22 cellular contexts compared by ENCODE assay signal in the genomic region with DNA sequence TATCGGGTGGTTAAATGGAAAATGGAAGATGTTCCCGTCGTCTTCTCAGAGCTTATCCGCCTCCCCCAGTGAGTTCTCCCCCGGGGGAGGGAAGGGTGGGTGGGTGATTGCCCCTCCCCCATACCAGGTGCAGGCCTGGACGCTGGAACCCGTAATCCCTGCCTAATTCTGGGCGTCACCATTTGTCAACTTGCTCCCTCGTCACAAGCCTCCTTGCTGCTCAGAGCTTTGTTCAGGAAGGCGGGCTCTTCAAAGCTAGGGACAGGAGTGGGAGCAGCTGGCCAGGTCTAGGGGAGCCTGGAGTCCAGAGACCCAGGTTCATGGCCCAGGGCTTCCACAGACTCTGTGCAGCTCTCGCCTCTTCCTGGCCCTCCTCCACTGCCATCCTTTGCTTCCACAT. TPM values are rescaled to one million over a fixed set of nuclear protein-coding genes. Genes with fewer than 3 reads are reported as not detected.
DNase-seq lines count a peak whose midpoint lies in the region; ATAC-seq and TF ChIP-seq lines count a peak whose summit lies in the region.
"Had no signal": no experiment of that assay in that cellular context is flagged by ENCODE, and none has a peak within 500 bp of the region (broad histone marks: within the 10 kb centered on the region; RNA-seq: fewer than 3 reads in every experiment).

No MANE protein-coding gene starts in this region.

- H4K20me1 ChIP-seq in GM23338 (replicated peaks; ENCODE audit: insufficient read depth) (no peaks in the 10 kb centered on the region), neural progenitor cell (ENCODE audit: low read depth) (no peaks in the 10 kb centered on the region)

- no peak for DNase-seq in GM23338 (ENCODE audit: low spot score)
- DNase-seq in NCI-H1417 (lab: John Stamatoyannopoulos, UW) = peak in 2 of 3 experiments; percentile 74 to 91
- DNase-seq in NCI-H82 treated with DMSO at 0.1 percent for 48 hours (lab: John Stamatoyannopoulos, UW; ENCODE audit: unreplicated experiment) = peak; percentile 95
- DNase-seq in neural progenitor cell (ENCODE audit: low spot score) = peak; percentile 73
- DNase-seq in NK-92 treated with Interleukin-12 subunit alpha and Interleukin-12 subunit beta, amount 100 ng/mL, for 24 hours (lab: John Stamatoyannopoulos, UW) = no peak
- DNase-seq: CD4-positive, CD25-positive, alpha-beta regulatory T cell; DMS79 treated with DMSO at 0.1 percent for 48 hours; HCEC 1CT; Kasumi-1; NCI-H1694; NCI-H2081; NCI-H2171 treated with DMSO at 0.1 percent for 48 hours; NCI-H446 treated with DMSO at 0.1 percent for 48 hours; NCI-H774; OCI-M1; T-helper 17 cell had no signal

- H3K36me3 Mint-ChIP-seq in GM23338 (ENCODE audit: low read depth) (no peaks in the 10 kb centered on the region), neural progenitor cell (no peaks in the 10 kb centered on the region)
- H3K36me3 Mint-ChIP-seq: CD4-positive, CD25-positive, alpha-beta regulatory T cell had no signal

- H3K27ac Mint-ChIP-seq in GM23338 = no peak overlapping the region
- no peak overlapping the region for H3K27ac Mint-ChIP-seq in neural progenitor cell
- H3K27ac Mint-ChIP-seq: CD4-positive, CD25-positive, alpha-beta regulatory T cell; T-helper 17 cell had no signal

- H3K4me1 Mint-ChIP-seq in GM23338 (peaks cover 22% of the 10 kb centered on the region), neural progenitor cell (peaks cover 3% of the 10 kb centered on the region)
- H3K4me1 Mint-ChIP-seq: CD4-positive, CD25-positive, alpha-beta regulatory T cell had no signal

- H3K4me3 Mint-ChIP-seq in GM23338 (no peak overlapping the region), neural progenitor cell (no peak overlapping the region)
- H3K4me3 Mint-ChIP-seq: CD4-positive, CD25-positive, alpha-beta regulatory T cell; T-helper 17 cell had no signal

- no peaks in the 10 kb centered on the region for H3K9me2 ChIP-seq in GM23338 (ENCODE audit: insufficient read depth)

- H3K4me1 ChIP-seq in GM23338 (ENCODE audit: insufficient read depth) (peaks cover 6% of the 10 kb centered on the region), neural progenitor cell (peaks cover 21% of the 10 kb centered on the region)

- H3K27me3 ChIP-seq in GM23338 (ENCODE audit: insufficient read depth) (no peaks in the 10 kb centered on the region), neural progenitor cell (no peaks in the 10 kb centered on the region)

- no peak overlapping the region for H3K27ac ChIP-seq in GM23338 (ENCODE audit: low read depth)
- no peak overlapping the region for H3K27ac ChIP-seq in neural progenitor cell

- H3K4me2 ChIP-seq in GM23338 (no peak overlapping the region), neural progenitor cell (peak overlapping the region; percentile 54)

- no peaks in the 10 kb centered on the region for H3K79me2 ChIP-seq in GM23338 (replicated peaks; ENCODE audit: insufficient read depth)
- no peaks in the 10 kb centered on the region for H3K79me2 ChIP-seq in neural progenitor cell (ENCODE audit: low read depth)

- ATAC-seq in GM23338 (peak; percentile 44; the same call in 2 of the 3 replicates), HG03097 (IDR thresholded peaks at IDR 0.05; ENCODE audit: low FRiP score, unreplicated experiment) (no peak), HG03045 (IDR thresholded peaks at IDR 0.05; ENCODE audit: unreplicated experiment) (no peak)
- ATAC-seq: GM12878, Right ventricle myocardium inferior, T-helper 17 cell had no signal

- H3K36me3 ChIP-seq in GM23338 (ENCODE audit: insufficient read depth) (no peaks in the 10 kb centered on the region), neural progenitor cell (no peaks in the 10 kb centered on the region)

- no peaks in the 10 kb centered on the region for H3K9me3 ChIP-seq in neural progenitor cell (ENCODE audit: low read depth)

- TF ChIP-seq CTCF in GM23338 (conservative IDR thresholded peaks at IDR 0.05; ENCODE audit: low read depth in 2 of 2) (no peak), neural progenitor cell (IDR thresholded peaks at IDR 0.05) (no peak)

- H3K9ac ChIP-seq in neural progenitor cell = no peak overlapping the region

- no peak overlapping the region for H2AFZ ChIP-seq in GM23338
- H2AFZ ChIP-seq in neural progenitor cell (replicated peaks) = no peak overlapping the region

- H3K27me3 Mint-ChIP-seq in GM23338 (ENCODE audit: insufficient read depth, low read depth, poor library complexity) (peaks cover 12% of the 10 kb centered on the region), neural progenitor cell (ENCODE audit: insufficient read depth, low read depth) (peaks cover 12% of the 10 kb centered on the region)

- H3K9me3 Mint-ChIP-seq in GM23338 = no peaks in the 10 kb centered on the region
- H3K9me3 Mint-ChIP-seq in neural progenitor cell = no peaks in the 10 kb centered on the region

- H3F3A ChIP-seq in GM23338 (replicated peaks; ENCODE audit: low read depth) = no peaks in the 10 kb centered on the region
- H3F3A ChIP-seq in neural progenitor cell (ENCODE audit: low read depth) = no peaks in the 10 kb centered on the region

- no peak overlapping the region for H3K4me3 ChIP-seq in GM23338
- H3K4me3 ChIP-seq in neural progenitor cell = no peak overlapping the region
- H3K4me3 ChIP-seq: GM12878 had no signal

TF ChIP-seq in GM23338, 12 proteins besides CTCF, POLR2A, EP300 and RAD21 (continues in another document):
- TF ChIP-seq EZH2 (IDR thresholded peaks at IDR 0.05; ENCODE audit: low read depth, unreplicated experiment) (no peak), CREB1 (CRISPR knock-in tag; IDR thresholded peaks at IDR 0.05; ENCODE audit: low read depth) (no peak), ZNF462 (CRISPR knock-in tag; IDR thresholded peaks at IDR 0.05) (no peak)

RNA-seq across cellular contexts. Expression of gene CDH22, which starts 25.6 kb away (rescaled TPM):
- total RNA-seq in GM23338 (2014; rRNA removed; shearing (Covaris generic)) = 0.10 and 0.31 TPM in 2 replicates
- polyA plus RNA-seq in GM23338 (2016; fragmentation: Nextera tagmentation; extraction: Ambion mirVana) = 0.08 and 0.16 TPM in 2 replicates
- total RNA-seq in neural progenitor cell (ENCODE audit: low replicate concordance) = 0.13 and 0.28 TPM in 2 replicates
- total RNA-seq: CD4-positive, CD25-positive, alpha-beta regulatory T cell; GM12878; MCF 10A; T-helper 17 cell had no signal
- polyA plus RNA-seq: BJ; CD4-positive, CD25-positive, alpha-beta regulatory T cell; GM12878 had no signal

Comparison
In these comparisons a context has a peak if more than half of its experiments do, and no peak if none do; other contexts are left out.
1. DNase-seq: peak in NCI-H1417 (2 of 3), NCI-H82 treated with DMSO at 0.1 percent for 48 hours (single experiment) and neural progenitor cell (single experiment); none in GM23338 (single experiment) and NK-92 treated with Interleukin-12 subunit alpha and Interleukin-12 subunit beta, amount 100 ng/mL, for 24 hours (single experiment).